ENCODE assay signal across 17 cellular contexts in the genomic region with DNA sequence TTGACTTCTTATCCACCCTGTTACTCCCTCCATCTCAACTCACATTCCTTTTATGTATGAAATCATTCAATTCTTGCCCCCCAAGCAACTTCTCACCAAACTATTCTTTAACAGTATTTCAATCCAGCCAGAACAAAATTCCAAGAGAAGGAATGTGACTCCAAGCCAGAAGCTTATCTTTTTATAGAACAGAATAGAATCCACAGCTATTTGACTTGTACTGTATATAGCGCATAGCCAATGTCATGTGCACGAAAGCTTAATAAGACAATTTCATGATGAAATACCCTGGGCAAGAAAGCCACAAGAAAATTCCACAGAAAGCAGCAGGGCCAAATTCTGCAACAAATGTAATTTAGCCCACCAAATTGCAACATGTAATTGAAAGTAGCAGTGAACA.
A peak's percentile ranks its signal among the peaks of the same experiment; 100 is the strongest.
DNase-seq lines count a peak whose midpoint lies in the region; ATAC-seq and TF ChIP-seq lines count a peak whose summit lies in the region.
"Had no signal": no experiment of that assay in that cellular context is flagged by ENCODE, and none has a peak within 500 bp of the region (broad histone marks: within the 10 kb centered on the region; RNA-seq: fewer than 3 reads in every experiment).

No MANE protein-coding gene starts in this region.

- no peaks in the 10 kb centered on the region for H3K36me3 Mint-ChIP-seq in activated T-cell treated with anti-CD3 and anti-CD28 coated beads, Interleukin-2, amount 50 U/mL, for 4 hours (ENCODE audit: insufficient read depth)
- H3K36me3 Mint-ChIP-seq: activated CD4-positive, alpha-beta memory T cell treated with anti-CD3 and anti-CD28 coated beads for 36 hours had no signal

- DNase-seq in ACHN, result peak; percentile 4
- DNase-seq in astrocyte of the spinal cord (ENCODE audit: low read depth, low spot score), result peak; percentile 62
- peak; percentile 36 for DNase-seq in kidney tubule cell (ENCODE audit: low spot score)
- no peak for DNase-seq in Kasumi-1 (lab: John Stamatoyannopoulos, UW)
- DNase-seq in activated T-cell treated with anti-CD3 and anti-CD28 coated beads, Interleukin-2, amount 50 U/mL, for 4 hours, result no peak
- DNase-seq in DMS53 (lab: John Stamatoyannopoulos, UW), result no peak
- DNase-seq: activated CD4-positive, alpha-beta memory T cell treated with anti-CD3 and anti-CD28 coated beads for 36 hours; activated T-cell treated with anti-CD3 and anti-CD28 coated beads, Interleukin-2, amount 50 U/mL, for 48 hours; colonic mucosa; left ventricle myocardium superior; NCI-H1436; NCI-H345; stimulated activated CD4-positive, alpha-beta T cell treated with anti-CD3 and anti-CD28 coated beads, Interleukin-12 subunit alpha, Interleukin-12 subunit beta, amount 100 ng/mL, for 4 hours; stimulated activated naive CD8-positive, alpha-beta T cell treated with anti-CD3 and anti-CD28 coated beads, Interleukin-15, Interleukin-2, amounts not matched to agents 100 U/mL and 50 U/mL, for 24 hours had no signal

- in situ Hi-C loops in ACHN (cut with HindIII; ENCODE audit: low pct_ligation_motif_present, low pct_unique_long_range_greater_than_20kb, low sequenced_read_pairs), result no loop called here
- in situ Hi-C loops in astrocyte of the spinal cord (cut with HindIII; ENCODE audit: low sequenced_read_pairs), result no loop called here

- H3K36me3 ChIP-seq in HEK293 (ENCODE audit: control insufficient read depth in 2 of 2, insufficient read depth in 1 of 2, low read length in 2 of 2), result no peaks in the 10 kb centered on the region
- H3K36me3 ChIP-seq: colonic mucosa had no signal

- CTCF ChIA-PET in HEK293 (lab: Yijun Ruan, JAX), result interaction anchor here (0.7 kb wide), 1 partner anchor 282 kb away, joined by 3 read pairs; no protein-coding TSS in a partner anchor

- H3K9me3 Mint-ChIP-seq in activated T-cell treated with anti-CD3 and anti-CD28 coated beads, Interleukin-2, amount 50 U/mL, for 4 hours, result no peaks in the 10 kb centered on the region
- H3K9me3 Mint-ChIP-seq: activated CD4-positive, alpha-beta memory T cell treated with anti-CD3 and anti-CD28 coated beads for 36 hours had no signal

- H3K4me3 Mint-ChIP-seq in activated T-cell treated with anti-CD3 and anti-CD28 coated beads, Interleukin-2, amount 50 U/mL, for 4 hours, result no peak overlapping the region
- H3K4me3 Mint-ChIP-seq: activated CD4-positive, alpha-beta memory T cell treated with anti-CD3 and anti-CD28 coated beads for 36 hours had no signal

- POLR2A ChIA-PET in HEK293 (lab: Yijun Ruan, JAX), result no interaction called here

- H3K4me3 ChIP-seq in HEK293 (ENCODE audit: low read depth, low read length) (no peak overlapping the region), astrocyte of the spinal cord (ENCODE audit: low read depth, low read length) (no peak overlapping the region)
- H3K4me3 ChIP-seq: colonic mucosa, K562 had no signal

- ATAC-seq in HG02798 (IDR thresholded peaks at IDR 0.05; ENCODE audit: poor library complexity, unreplicated experiment), result no peak
- no peak for ATAC-seq in activated T-cell treated with anti-CD3 and anti-CD28 coated beads, Interleukin-2, amount 50 U/mL, for 4 hours
- ATAC-seq: K562; left ventricle myocardium superior; stimulated activated naive CD8-positive, alpha-beta T cell treated with anti-CD3 and anti-CD28 coated beads, Interleukin-15, Interleukin-2, amounts not matched to agents 100 U/mL and 50 U/mL, for 24 hours had no signal

- H3K9me3 ChIP-seq in HEK293 (ENCODE audit: control insufficient read depth, insufficient read depth, low read depth, low read length), result no peaks in the 10 kb centered on the region
- H3K9me3 ChIP-seq: colonic mucosa had no signal

- peaks cover 8% of the 10 kb centered on the region for H3K4me1 Mint-ChIP-seq in activated T-cell treated with anti-CD3 and anti-CD28 coated beads, Interleukin-2, amount 50 U/mL, for 4 hours (ENCODE audit: low read depth)

- no peak for TF ChIP-seq CTCF in HEK293 (tag by site-specific recombination; IDR thresholded peaks at IDR 0.05)
- TF ChIP-seq CTCF in astrocyte of the spinal cord (IDR thresholded peaks at IDR 0.05; ENCODE audit: low read depth, low read length), result no peak

- H3K27me3 Mint-ChIP-seq in activated T-cell treated with anti-CD3 and anti-CD28 coated beads, Interleukin-2, amount 50 U/mL, for 4 hours (ENCODE audit: low read depth), result no peaks in the 10 kb centered on the region
- H3K27me3 Mint-ChIP-seq: activated CD4-positive, alpha-beta memory T cell treated with anti-CD3 and anti-CD28 coated beads for 36 hours had no signal

- no peak overlapping the region for H3K27ac ChIP-seq in HEK293 (ENCODE audit: extremely low read depth, low read depth, low read length)
- H3K27ac ChIP-seq: colonic mucosa had no signal

- peaks cover 8% of the 10 kb centered on the region for H3K4me1 ChIP-seq in HEK293 (ENCODE audit: control insufficient read depth, insufficient read depth, low read length)

TF ChIP-seq in HEK293, 187 proteins besides CTCF, POLR2A, EP300 and RAD21:
- TF ChIP-seq FEZF1 (tag by site-specific recombination; IDR thresholded peaks at IDR 0.05) (0 out of 2 replicates have a peak, but pooled peaks have one; percentile 1), ZNF549 (tag by site-specific recombination; IDR thresholded peaks at IDR 0.05) (no peak)
TF ChIP-seq in HEK293: peak in this region for 1.

Comparison
In these comparisons a context has a peak if more than half of its experiments do, and no peak if none do; other contexts are left out.
1. DNase-seq: peak in ACHN (single experiment), astrocyte of the spinal cord (single experiment) and kidney tubule cell (single experiment); none in Kasumi-1 (0 of 2), activated T-cell treated with anti-CD3 and anti-CD28 coated beads, Interleukin-2, amount 50 U/mL, for 4 hours (single experiment) and DMS53 (single experiment).